Comparison of ENCODE assay signal across 8 cellular contexts in genomic region chr17:2056221-2057129, GRCh38. TPM values are rescaled to one million over a fixed set of nuclear protein-coding genes. Genes with fewer than 3 reads are reported as not detected.
DNase-seq lines count a peak whose midpoint lies in the region; ATAC-seq and TF ChIP-seq lines count a peak whose summit lies in the region.

No MANE protein-coding gene starts in this region.

- peak overlapping the region; percentile 96 for H3K4me2 ChIP-seq in DOHH2 (ENCODE audit: low read length)

- peak in 2 of 3 donors; percentile 33 to 43 for DNase-seq in T-helper 17 cell
- DNase-seq in effector CD4-positive, alpha-beta T cell, result peak; percentile 35
- peak; percentile 53 for DNase-seq in nephron progenitor cell
- DNase-seq in OCI-M1 (lab: John Stamatoyannopoulos, UW), result no peak
- no peak for DNase-seq in KBM-7

- H3K9me3 Mint-ChIP-seq in nephron progenitor cell, result no peaks in the 10 kb centered on the region

- peaks cover 50% of the 10 kb centered on the region for H3K4me1 ChIP-seq in DOHH2 (ENCODE audit: control insufficient read depth, low read length)

- peak overlapping the region; percentile 44 for H3K4me3 ChIP-seq in DOHH2 (ENCODE audit: low read length)

- H3K9me3 ChIP-seq in DOHH2 (ENCODE audit: control insufficient read depth, insufficient read depth, low read length) (no peaks in the 10 kb centered on the region), T-helper 17 cell (ENCODE audit: control insufficient read depth, low read length, poor library complexity, severe bottlenecking) (no peaks in the 10 kb centered on the region)

- ATAC-seq in T-helper 17 cell (peak; percentile 35), HG03139 (IDR thresholded peaks at IDR 0.05; ENCODE audit: unreplicated experiment) (no peak), HG03442 (IDR thresholded peaks at IDR 0.05; ENCODE audit: unreplicated experiment) (no peak)

- H3K27me3 ChIP-seq in DOHH2 (ENCODE audit: control insufficient read depth, low read length), result peaks cover 72% of the 10 kb centered on the region

- no peaks in the 10 kb centered on the region for H3K36me3 ChIP-seq in DOHH2 (ENCODE audit: control insufficient read depth, low read length)

- H3K27ac Mint-ChIP-seq in T-helper 17 cell (no peak overlapping the region), nephron progenitor cell (no peak overlapping the region)

- peaks cover 9% of the 10 kb centered on the region for H4K20me1 ChIP-seq in DOHH2 (ENCODE audit: control insufficient read depth, insufficient read depth, low read depth, low read length)

- H3K4me3 Mint-ChIP-seq in T-helper 17 cell (peak overlapping the region; percentile 82), nephron progenitor cell (peak overlapping the region; percentile 52)

- no peaks in the 10 kb centered on the region for H3K9me2 ChIP-seq in DOHH2 (replicated peaks; ENCODE audit: control insufficient read depth, low read length)

- peaks cover 6% of the 10 kb centered on the region for H3F3A ChIP-seq in DOHH2 (ENCODE audit: control insufficient read depth, insufficient read depth)

- H3K4me1 Mint-ChIP-seq in T-helper 17 cell, result peaks cover 32% of the 10 kb centered on the region
- H3K4me1 Mint-ChIP-seq in nephron progenitor cell, result peaks cover 18% of the 10 kb centered on the region

- no peak overlapping the region for H3K27ac ChIP-seq in DOHH2 (ENCODE audit: low read depth, low read length)

- peaks cover 6% of the 10 kb centered on the region for H3K27me3 Mint-ChIP-seq in T-helper 17 cell
- H3K27me3 Mint-ChIP-seq in nephron progenitor cell (ENCODE audit: low read depth, poor library complexity), result peaks cover 87% of the 10 kb centered on the region

- H3K36me3 Mint-ChIP-seq in T-helper 17 cell (ENCODE audit: low read depth) (peaks cover 7% of the 10 kb centered on the region), nephron progenitor cell (ENCODE audit: low read depth) (peaks cover 19% of the 10 kb centered on the region)

- H3K79me2 ChIP-seq in DOHH2 (ENCODE audit: control insufficient read depth, low read length), result no peaks in the 10 kb centered on the region

- in situ Hi-C loops in KBM-7 (cut with MboI; ENCODE audit: low pct_unique_long_range_greater_than_20kb, low sequenced_read_pairs), result loop anchor here (25.0 kb wide), 1 partner anchor 181 kb away; no protein-coding TSS in a partner anchor

- peak; percentile 44 for TF ChIP-seq CTCF in DOHH2 (IDR thresholded peaks at IDR 0.05; ENCODE audit: low read depth, low read length, poor library complexity, severe bottlenecking)
- no peak for TF ChIP-seq CTCF in nephron progenitor cell (IDR thresholded peaks at IDR 0.05)

RNA-seq across cellular contexts. Expression of gene HIC1, which starts 1.6 kb away (rescaled TPM):
- 1 to 10 TPM; 4.6 to 8.1 TPM for total RNA-seq in T-helper 17 cell

RNA-seq across cellular contexts. Expression of gene OVCA2, which starts 14.7 kb away (rescaled TPM):
- total RNA-seq in T-helper 17 cell, result 10 to 100 TPM; 28.4 to 35.2 TPM

RNA-seq across cellular contexts. Expression of gene DPH1, which starts 26.5 kb away (rescaled TPM):
- total RNA-seq in T-helper 17 cell, result 10 to 100 TPM; 85.1 to 92.6 TPM

RNA-seq across cellular contexts. Expression of gene RTN4RL1, which starts 31.3 kb away (rescaled TPM):
- total RNA-seq in T-helper 17 cell, result under 1 TPM; 0.21 to 0.90 TPM

Comparison
In these comparisons a context has a peak if more than half of its experiments do, and no peak if none do; other contexts are left out.
1. DNase-seq: peak in T-helper 17 cell (2 of 3), effector CD4-positive, alpha-beta T cell (single experiment) and nephron progenitor cell (single experiment); none in OCI-M1 (single experiment) and KBM-7 (single experiment).